In the genomic region with DNA sequence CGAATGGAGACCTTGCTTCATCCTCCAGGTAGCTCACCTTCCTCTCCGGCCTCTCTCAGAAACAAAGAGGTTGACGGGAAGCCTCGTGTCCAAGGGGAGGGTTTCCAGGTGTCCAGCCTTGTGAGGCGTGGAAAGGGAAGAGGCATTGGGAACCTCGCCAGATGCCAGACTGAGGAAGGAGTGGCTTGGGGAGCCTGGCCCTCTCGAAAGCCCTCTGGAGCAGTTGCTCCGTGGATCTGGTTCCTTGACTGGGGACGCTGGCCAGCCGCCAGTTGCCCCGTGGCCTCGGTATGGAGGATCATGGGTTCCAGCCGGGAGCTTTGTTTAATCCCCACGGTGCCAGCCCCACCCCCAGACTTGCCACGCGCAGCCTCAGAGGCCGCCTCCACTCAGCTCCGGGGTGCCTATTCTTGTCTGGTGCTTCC, we compare ENCODE assay signal across 8 cellular contexts. TPM values are rescaled to one million over a fixed set of nuclear protein-coding genes. Genes with fewer than 3 reads are reported as not detected.
DNase-seq lines count a peak whose midpoint lies in the region; ATAC-seq and TF ChIP-seq lines count a peak whose summit lies in the region.

No MANE protein-coding gene starts in this region.

- no peak overlapping the region for H3K4me3 Mint-ChIP-seq in natural killer cell treated with Interleukin-12 subunit alpha and Interleukin-12 subunit beta and Interleukin-15 and Interleukin-18, amount 100 ng/mL, for 72 hours
- H3K4me3 Mint-ChIP-seq in natural killer cell (no peak overlapping the region), nephron (peak overlapping the region in 1 of 3 experiments; percentile 47), progenitor cell of endocrine pancreas (ENCODE audit: low read depth) (no peak overlapping the region), type B pancreatic cell (no peak overlapping the region)

- ATAC-seq in natural killer cell treated with Interleukin-12 subunit alpha and Interleukin-12 subunit beta and Interleukin-15 and Interleukin-18, amount 100 ng/mL, for 72 hours, result no peak
- no peak for ATAC-seq in natural killer cell

- H3K27me3 Mint-ChIP-seq in natural killer cell treated with Interleukin-12 subunit alpha and Interleukin-12 subunit beta and Interleukin-15 and Interleukin-18, amount 100 ng/mL, for 72 hours, result peaks cover 9 to 21% of the 10 kb centered on the region in 2 donors
- peaks cover 8 to 19% of the 10 kb centered on the region in 2 donors for H3K27me3 Mint-ChIP-seq in natural killer cell (ENCODE audit: low read depth in 2 of 2)
- H3K27me3 Mint-ChIP-seq in nephron (ENCODE audit: low read depth), result peaks cover 3% of the 10 kb centered on the region
- H3K27me3 Mint-ChIP-seq in progenitor cell of endocrine pancreas, result no peaks in the 10 kb centered on the region
- no peaks in the 10 kb centered on the region for H3K27me3 Mint-ChIP-seq in type B pancreatic cell

- peak; percentile 40 for DNase-seq in natural killer cell treated with Interleukin-12 subunit alpha and Interleukin-12 subunit beta and Interleukin-15 and Interleukin-18, amount 100 ng/mL, for 72 hours (ENCODE audit: low spot score)
- DNase-seq in natural killer cell, result no peak
- DNase-seq in epithelial cell of esophagus (ENCODE audit: low read depth), result peak; percentile 39
- no peak for DNase-seq in UCSD-AML1 (lab: John Stamatoyannopoulos, UW; ENCODE audit: unreplicated experiment)
- no peak for DNase-seq in progenitor cell of endocrine pancreas (ENCODE audit: low spot score, unreplicated experiment)
- no peak for DNase-seq in type B pancreatic cell (ENCODE audit: extremely low spot score, unreplicated experiment)
- no peak for DNase-seq in NCI-H1105 (lab: John Stamatoyannopoulos, UW)

- H3K27ac Mint-ChIP-seq in natural killer cell treated with Interleukin-12 subunit alpha and Interleukin-12 subunit beta and Interleukin-15 and Interleukin-18, amount 100 ng/mL, for 72 hours, result no peak overlapping the region
- H3K27ac Mint-ChIP-seq in natural killer cell (no peak overlapping the region), nephron (peak overlapping the region in 2 of 3 experiments; percentile 86 to 89), progenitor cell of endocrine pancreas (no peak overlapping the region), type B pancreatic cell (no peak overlapping the region)

- no peaks in the 10 kb centered on the region for H3K9me3 Mint-ChIP-seq in natural killer cell treated with Interleukin-12 subunit alpha and Interleukin-12 subunit beta and Interleukin-15 and Interleukin-18, amount 100 ng/mL, for 72 hours
- H3K9me3 Mint-ChIP-seq in natural killer cell (no peaks in the 10 kb centered on the region), nephron (peaks cover 7% of the 10 kb centered on the region), progenitor cell of endocrine pancreas (ENCODE audit: low read depth) (no peaks in the 10 kb centered on the region), type B pancreatic cell (no peaks in the 10 kb centered on the region)

- H3K4me1 Mint-ChIP-seq in natural killer cell treated with Interleukin-12 subunit alpha and Interleukin-12 subunit beta and Interleukin-15 and Interleukin-18, amount 100 ng/mL, for 72 hours (ENCODE audit: low read depth in 2 of 2), result no peaks in the 10 kb centered on the region
- no peaks in the 10 kb centered on the region for H3K4me1 Mint-ChIP-seq in natural killer cell
- peaks cover 29% of the 10 kb centered on the region for H3K4me1 Mint-ChIP-seq in nephron
- peaks cover 3% of the 10 kb centered on the region for H3K4me1 Mint-ChIP-seq in progenitor cell of endocrine pancreas (ENCODE audit: low read depth)
- H3K4me1 Mint-ChIP-seq in type B pancreatic cell (ENCODE audit: unreplicated experiment), result no peaks in the 10 kb centered on the region

- H3K4me3 ChIP-seq in epithelial cell of esophagus (ENCODE audit: low read length), result no peak overlapping the region

- H3K36me3 Mint-ChIP-seq in natural killer cell treated with Interleukin-12 subunit alpha and Interleukin-12 subunit beta and Interleukin-15 and Interleukin-18, amount 100 ng/mL, for 72 hours, result no peaks in the 10 kb centered on the region
- no peaks in the 10 kb centered on the region for H3K36me3 Mint-ChIP-seq in natural killer cell
- peaks cover 16% of the 10 kb centered on the region for H3K36me3 Mint-ChIP-seq in nephron (ENCODE audit: low read depth)
- peaks cover 16% of the 10 kb centered on the region for H3K36me3 Mint-ChIP-seq in progenitor cell of endocrine pancreas (ENCODE audit: insufficient read depth)
- H3K36me3 Mint-ChIP-seq in type B pancreatic cell, result peaks cover 3% of the 10 kb centered on the region

- intact Hi-C loops in natural killer cell (cut with micrococcal nuclease), result no loop called here

- TF ChIP-seq CTCF in natural killer cell (IDR thresholded peaks at IDR 0.05) (no peak), epithelial cell of esophagus (IDR thresholded peaks at IDR 0.05; ENCODE audit: insufficient read depth, low read depth, low read length, missing control alignments) (no peak), nephron (IDR thresholded peaks at IDR 0.05; ENCODE audit: unreplicated experiment in 3 of 3) (no peak), progenitor cell of endocrine pancreas (IDR thresholded peaks at IDR 0.05; ENCODE audit: unreplicated experiment) (no peak), type B pancreatic cell (conservative IDR thresholded peaks at IDR 0.05) (no peak)

RNA-seq across cellular contexts. Expression of a gene that starts 30.3 kb away (rescaled TPM):
- 10 to 100 TPM; 34.3 to 50.4 TPM for total RNA-seq in natural killer cell treated with Interleukin-12 subunit alpha and Interleukin-12 subunit beta and Interleukin-15 and Interleukin-18, amount 100 ng/mL, for 72 hours
- total RNA-seq in natural killer cell (10 to 100 TPM; 40.2 to 63.5 (median 48.0) TPM), progenitor cell of endocrine pancreas (152 and 157 TPM in 2 replicates), type B pancreatic cell (ENCODE audit: low replicate concordance) (121 and 146 TPM in 2 replicates)

Comparison
In these comparisons a context has a peak if more than half of its experiments do, and no peak if none do; other contexts are left out.
1. DNase-seq: peak in natural killer cell treated with Interleukin-12 subunit alpha and Interleukin-12 subunit beta and Interleukin-15 and Interleukin-18, amount 100 ng/mL, for 72 hours (single experiment) and epithelial cell of esophagus (single experiment); none in natural killer cell (single experiment), UCSD-AML1 (single experiment), progenitor cell of endocrine pancreas (single experiment), type B pancreatic cell (single experiment) and NCI-H1105 (single experiment).
2. H3K27ac Mint-ChIP-seq: peak in nephron (2 of 3); none in natural killer cell treated with Interleukin-12 subunit alpha and Interleukin-12 subunit beta and Interleukin-15 and Interleukin-18, amount 100 ng/mL, for 72 hours (0 of 2), natural killer cell (0 of 2), progenitor cell of endocrine pancreas (single experiment) and type B pancreatic cell (single experiment).